In genomic region chr7:1040790-1041189, GRCh38 we compare ENCODE assay signal across 14 cellular contexts. TPM values are rescaled to one million over a fixed set of nuclear protein-coding genes. Genes with fewer than 3 reads are reported as not detected.
A peak's percentile ranks its signal among the peaks of the same experiment; 100 is the strongest.
DNase-seq lines count a peak whose midpoint lies in the region; ATAC-seq and TF ChIP-seq lines count a peak whose summit lies in the region.
"Had no signal": no experiment of that assay in that cellular context is flagged by ENCODE, and none has a peak within 500 bp of the region (broad histone marks: within the 10 kb centered on the region; RNA-seq: fewer than 3 reads in every experiment).

No MANE protein-coding gene starts in this region.

- H3K4me3 ChIP-seq in HFF-Myc (replicated peaks; ENCODE audit: low read depth, low read length) (peak overlapping the region; percentile 4; the same call in 1 of the 2 replicates), astrocyte of the spinal cord (ENCODE audit: low read depth, low read length) (no peak overlapping the region)
- H3K4me3 ChIP-seq: body of pancreas, mucosa of descending colon, upper lobe of right lung had no signal

- no peak for ATAC-seq in HG02981 (IDR thresholded peaks at IDR 0.05; ENCODE audit: unreplicated experiment)
- ATAC-seq: body of pancreas, mucosa of descending colon, upper lobe of right lung had no signal

- no peaks in the 10 kb centered on the region for H3K27me3 Mint-ChIP-seq in activated CD4-positive, alpha-beta T cell treated with anti-CD3 and anti-CD28 coated beads, Interleukin-2, amount 10 ng/mL, durations not matched to agents 7 days and 5 days

- H3K4me3 Mint-ChIP-seq in activated CD4-positive, alpha-beta T cell treated with anti-CD3 and anti-CD28 coated beads, Interleukin-2, amount 10 ng/mL, durations not matched to agents 7 days and 5 days, result no peak overlapping the region

- peaks cover 36% of the 10 kb centered on the region for H3K4me1 Mint-ChIP-seq in activated CD4-positive, alpha-beta T cell treated with anti-CD3 and anti-CD28 coated beads, Interleukin-2, amount 10 ng/mL, durations not matched to agents 7 days and 5 days

- H3K27ac Mint-ChIP-seq in activated CD4-positive, alpha-beta T cell treated with anti-CD3 and anti-CD28 coated beads, Interleukin-2, amount 10 ng/mL, durations not matched to agents 7 days and 5 days, result no peak overlapping the region

- in situ Hi-C loops in astrocyte of the spinal cord (cut with HindIII; ENCODE audit: low sequenced_read_pairs), result no loop called here

- DNase-seq in AG20443 (ENCODE audit: low spot score), result peak; percentile 60
- DNase-seq in HFF-Myc (ENCODE audit: extremely low read depth, low read depth), result peak; percentile 63
- DNase-seq in astrocyte of the spinal cord (ENCODE audit: low read depth, low spot score), result peak; percentile 59
- DNase-seq in myocyte (ENCODE audit: low read depth), result peak; percentile 98
- DNase-seq in activated CD4-positive, alpha-beta T cell treated with anti-CD3 and anti-CD28 coated beads, Interleukin-2, amount 10 ng/mL, durations not matched to agents 7 days and 5 days, result no peak
- DNase-seq in amniotic stem cell (lab: John Stamatoyannopoulos, UW), result no peak
- DNase-seq in SKM-1 treated with dmso at 0.1 percent for 144 hours (lab: John Stamatoyannopoulos, UW; ENCODE audit: unreplicated experiment), result no peak
- DNase-seq: activated CD4-positive, alpha-beta T cell treated with anti-CD3 and anti-CD28 coated beads, Interleukin-2, amount 50 U/mL, for 48 hours; Kasumi-1; upper lobe of right lung had no signal

- POLR2A ChIA-PET in activated CD4-positive, alpha-beta T cell treated with anti-CD3 and anti-CD28 coated beads, Interleukin-2, amount 10 ng/mL, durations not matched to agents 7 days and 5 days (lab: Charles Lee), result no interaction called here

- peaks cover 3% of the 10 kb centered on the region for H3K36me3 Mint-ChIP-seq in activated CD4-positive, alpha-beta T cell treated with anti-CD3 and anti-CD28 coated beads, Interleukin-2, amount 10 ng/mL, durations not matched to agents 7 days and 5 days (ENCODE audit: low read depth)

- CTCF ChIA-PET in activated CD4-positive, alpha-beta T cell treated with anti-CD3 and anti-CD28 coated beads, Interleukin-2, amount 10 ng/mL, durations not matched to agents 7 days and 5 days (lab: Charles Lee), result interaction anchor here (2.3 kb wide), 1 partner anchor 25 kb away, joined by 8 read pairs; no protein-coding TSS in a partner anchor

- no peaks in the 10 kb centered on the region for H3K9me3 Mint-ChIP-seq in activated CD4-positive, alpha-beta T cell treated with anti-CD3 and anti-CD28 coated beads, Interleukin-2, amount 10 ng/mL, durations not matched to agents 7 days and 5 days

- TF ChIP-seq CTCF in HFF-Myc (IDR thresholded peaks at IDR 0.05; ENCODE audit: low read depth, low read length, missing control alignments), result no peak
- TF ChIP-seq CTCF in astrocyte of the spinal cord (IDR thresholded peaks at IDR 0.05; ENCODE audit: low read depth, low read length), result no peak

RNA-seq across cellular contexts. Expression of gene GPR146, which starts 3.6 kb away (rescaled TPM):
- total RNA-seq in myocyte, result 2.2 and 3.2 TPM in 2 replicates
- polyA plus RNA-seq in myocyte (2012), result 3.7 TPM
- total RNA-seq in activated CD4-positive, alpha-beta T cell treated with anti-CD3 and anti-CD28 coated beads, Interleukin-2, amount 10 ng/mL, durations not matched to agents 7 days and 5 days, result 10 to 100 TPM; 13.3 to 13.8 TPM

RNA-seq across cellular contexts. Expression of gene GPER1, which starts 47.1 kb away (rescaled TPM):
- total RNA-seq in myocyte, result 1.1 and 1.6 TPM in 2 replicates
- 2.6 TPM for polyA plus RNA-seq in myocyte (2012)
- under 1 TPM in 1 of 2 experiments, not detected in 1; 0.08 TPM for total RNA-seq in activated CD4-positive, alpha-beta T cell treated with anti-CD3 and anti-CD28 coated beads, Interleukin-2, amount 10 ng/mL, durations not matched to agents 7 days and 5 days

RNA-seq across cellular contexts. Expression of gene CYP2W1, which starts 57.8 kb away (rescaled TPM):
- total RNA-seq in myocyte, result not detected in 2 replicates
- 0.11 TPM for polyA plus RNA-seq in myocyte (2012)
- not detected for total RNA-seq in activated CD4-positive, alpha-beta T cell treated with anti-CD3 and anti-CD28 coated beads, Interleukin-2, amount 10 ng/mL, durations not matched to agents 7 days and 5 days
- total RNA-seq: body of pancreas, glomerular endothelial cell, upper lobe of right lung had no signal

Comparison
In these comparisons a context has a peak if more than half of its experiments do, and no peak if none do; other contexts are left out.
1. DNase-seq: peak in AG20443 (single experiment), HFF-Myc (single experiment), astrocyte of the spinal cord (single experiment) and myocyte (single experiment); none in activated CD4-positive, alpha-beta T cell treated with anti-CD3 and anti-CD28 coated beads, Interleukin-2, amount 10 ng/mL, durations not matched to agents 7 days and 5 days (single experiment), amniotic stem cell (single experiment) and SKM-1 treated with dmso at 0.1 percent for 144 hours (single experiment).